8 cellular contexts compared by ENCODE assay signal in genomic region chr14:93206793-93207467, GRCh38. TPM values are rescaled to one million over a fixed set of nuclear protein-coding genes. Genes with fewer than 3 reads are reported as not detected.
DNase-seq lines count a peak whose midpoint lies in the region; ATAC-seq and TF ChIP-seq lines count a peak whose summit lies in the region.

TSS of gene GON7 (minus strand) at chr14:93207065. CDS start at chr14:93207037, 28 bp downstream.
TSS of gene UBR7 (plus strand) at chr14:93207256. CDS start at chr14:93207292, 36 bp downstream.

- peak within 1 kb of the TSS; percentile 90 for H3K27ac Mint-ChIP-seq in dendritic cell treated with granulocyte-macrophage colony-stimulating factor and Interleukin-4, amounts not matched to agents 40 ng/mL and 50 ng/mL, for 4 days

- peak within 1 kb of the TSS; percentile 76 to 94 for H3K27ac ChIP-seq in left lung

- DNase-seq in CD1c-positive myeloid dendritic cell (ENCODE audit: extremely low spot score) (peak; percentile 98), NCI-H748 treated with DMSO at 0.1 percent for 48 hours (lab: John Stamatoyannopoulos, UW) (peak; percentile 95), left lung (peak; percentile 96 to 98)
- DNase-seq in activated CD4-positive, alpha-beta T cell treated with anti-CD3 and anti-CD28 coated beads, Interleukin-2, amount 50 U/mL, for 24 hours (ENCODE audit: low read depth in 1 of 2, low spot score in 1 of 2) = peak; percentile 63 to 84
- DNase-seq in stimulated activated CD4-positive, alpha-beta T cell treated with anti-CD3 and anti-CD28 coated beads, Interleukin-2, amount 100 ng/mL, for 48 hours = peak; percentile 83 to 88

- no peaks in the 10 kb centered on the region for H3K9me3 ChIP-seq in left lung

- no peaks in the 10 kb centered on the region for H3K27me3 Mint-ChIP-seq in dendritic cell treated with granulocyte-macrophage colony-stimulating factor and Interleukin-4, amounts not matched to agents 40 ng/mL and 50 ng/mL, for 4 days

- H3K9me3 Mint-ChIP-seq in dendritic cell treated with granulocyte-macrophage colony-stimulating factor and Interleukin-4, amounts not matched to agents 40 ng/mL and 50 ng/mL, for 4 days = no peaks in the 10 kb centered on the region

- TF ChIP-seq CTCF in left lung (IDR thresholded peaks at IDR 0.05) = peak in 1 of 2 donors; percentile 35

- H3K36me3 Mint-ChIP-seq in dendritic cell treated with granulocyte-macrophage colony-stimulating factor and Interleukin-4, amounts not matched to agents 40 ng/mL and 50 ng/mL, for 4 days (ENCODE audit: low read depth) = peaks cover 28% of the 10 kb centered on the region

- peaks cover 49% of the 10 kb centered on the region for H3K4me1 Mint-ChIP-seq in dendritic cell treated with granulocyte-macrophage colony-stimulating factor and Interleukin-4, amounts not matched to agents 40 ng/mL and 50 ng/mL, for 4 days (ENCODE audit: low read depth)

- peak within 1 kb of the TSS; percentile 67 to 98 for H3K4me3 ChIP-seq in left lung

- no peaks in the 10 kb centered on the region for H3K27me3 ChIP-seq in left lung

- H3K4me1 ChIP-seq in left lung = peaks cover 16 to 37% of the 10 kb centered on the region in 2 donors

- intact Hi-C loops in dendritic cell treated with granulocyte-macrophage colony-stimulating factor and Interleukin-4, amounts not matched to agents 40 ng/mL and 50 ng/mL, for 4 days (cut with micrococcal nuclease) = loop anchor here (1.0 to 5.0 kb wide), 3 partner anchors 22 to 325 kb away; partner anchors contain the start of genes BTBD7 and LYSET
- intact Hi-C loops in left lung (cut with DNase I) = no loop called here

- ATAC-seq in GM19372 (IDR thresholded peaks at IDR 0.05; ENCODE audit: low read depth, unreplicated experiment) (peak; percentile 71), HG03558 (IDR thresholded peaks at IDR 0.05; ENCODE audit: extremely low read depth, unreplicated experiment) (peak; percentile 81), left lung (peak; percentile 99)

- peaks cover 0 to 15% of the 10 kb centered on the region in 2 donors for H3K36me3 ChIP-seq in left lung

- peak within 1 kb of the TSS; percentile 99 for H3K4me3 Mint-ChIP-seq in dendritic cell treated with granulocyte-macrophage colony-stimulating factor and Interleukin-4, amounts not matched to agents 40 ng/mL and 50 ng/mL, for 4 days

RNA-seq across cellular contexts. Expression of gene GON7, which starts in this region (rescaled TPM):
- 10 to 100 TPM; 12.2 to 12.9 TPM for total RNA-seq in left lung

RNA-seq across cellular contexts. Expression of gene UBR7, which starts in this region (rescaled TPM):
- total RNA-seq in left lung = 10 to 100 TPM; 19.4 to 21.2 TPM

Comparison
In these comparisons a context has a peak if more than half of its experiments do, and no peak if none do; other contexts are left out.
1. Peak in every context shown above with its lines: DNase-seq, ATAC-seq, H3K4me3 ChIP-seq and H3K27ac ChIP-seq.